In genomic region chr13:112893570-112894422, GRCh38 we compare ENCODE assay signal across 8 cellular contexts.
DNase-seq lines count a peak whose midpoint lies in the region; ATAC-seq and TF ChIP-seq lines count a peak whose summit lies in the region.

No MANE protein-coding gene starts in this region.

- peak overlapping the region; percentile 52 for H2BK120ac ChIP-seq in trophoblast cell (ENCODE audit: insufficient read depth, low read length, poor library complexity)

- no peaks in the 10 kb centered on the region for H3K36me3 ChIP-seq in BLaER1
- H3K36me3 ChIP-seq in trophoblast cell (ENCODE audit: control insufficient read depth in 1 of 2, insufficient read depth in 2 of 2, low read length in 2 of 2): no peaks in the 10 kb centered on the region

- H4K20me1 ChIP-seq in BLaER1: peaks cover 82% of the 10 kb centered on the region

- H3K18ac ChIP-seq in trophoblast cell (ENCODE audit: low read length): peak overlapping the region; percentile 11

- no peak overlapping the region for H3K9ac ChIP-seq in BLaER1
- H3K9ac ChIP-seq in trophoblast cell (ENCODE audit: low read length): no peak overlapping the region

- H3K14ac ChIP-seq in trophoblast cell (ENCODE audit: low read length): peak overlapping the region; percentile 64

- peak; percentile 48 for ATAC-seq in GM19023 (IDR thresholded peaks at IDR 0.05; ENCODE audit: unreplicated experiment)

- no peak for TF ChIP-seq EP300 in Ishikawa (IDR thresholded peaks at IDR 0.05; ENCODE audit: borderline replicate concordance)

- H3K79me2 ChIP-seq in trophoblast cell (ENCODE audit: control insufficient read depth, insufficient read depth, low read length, poor library complexity): no peaks in the 10 kb centered on the region

- H2AFZ ChIP-seq in trophoblast cell (ENCODE audit: insufficient read depth, low read length, poor library complexity): peak overlapping the region; percentile 30

- H3K4me1 ChIP-seq in BLaER1 (peaks cover 43% of the 10 kb centered on the region), trophoblast cell (ENCODE audit: control insufficient read depth in 1 of 2, insufficient read depth in 2 of 2, low read length in 2 of 2) (peaks cover 7 to 10% of the 10 kb centered on the region in 2 experiments)

- H4K91ac ChIP-seq in trophoblast cell (ENCODE audit: low read depth, low read length): peak overlapping the region; percentile 45

- H3K4me3 ChIP-seq in BLaER1: no peak overlapping the region
- no peak overlapping the region for H3K4me3 ChIP-seq in trophoblast cell (ENCODE audit: low read depth, low read length)

- H3K27ac ChIP-seq in BLaER1 (no peak overlapping the region), trophoblast cell (ENCODE audit: low read depth, low read length) (no peak overlapping the region)

- peak overlapping the region; percentile 13 for H3K4ac ChIP-seq in trophoblast cell (ENCODE audit: low read depth, low read length)

- DNase-seq in UCSD-AML1 (lab: John Stamatoyannopoulos, UW; ENCODE audit: unreplicated experiment) (peak; percentile 70), globus pallidus (ENCODE audit: low spot score) (peak; percentile 10), trophoblast cell (no peak), inferior parietal cortex (ENCODE audit: extremely low spot score) (no peak), superior temporal gyrus (ENCODE audit: extremely low spot score) (no peak)

- TF ChIP-seq RAD21 in Ishikawa (IDR thresholded peaks at IDR 0.05; ENCODE audit: low read depth): no peak

- H3K23ac ChIP-seq in trophoblast cell (ENCODE audit: low read length): no peak overlapping the region

- peak overlapping the region; percentile 28 for H4K12ac ChIP-seq in trophoblast cell (ENCODE audit: low read depth, low read length)

- no peak overlapping the region for H2BK12ac ChIP-seq in trophoblast cell (ENCODE audit: low read length)

- peak overlapping the region; percentile 68 for H4K8ac ChIP-seq in trophoblast cell (ENCODE audit: low read depth, low read length)

- peaks cover 3% of the 10 kb centered on the region for H3K79me1 ChIP-seq in trophoblast cell (ENCODE audit: low read length)

- no CpG with 5 or more reads among the region's 51 CpGs for WGBS in trophoblast cell (ENCODE audit: extremely low coverage, insufficient coverage, insufficient read length)

- H2BK5ac ChIP-seq in trophoblast cell (ENCODE audit: low read depth, low read length, poor library complexity): peak overlapping the region; percentile 8

- H3K27me3 ChIP-seq in BLaER1 (peaks cover 88% of the 10 kb centered on the region), trophoblast cell (ENCODE audit: insufficient read depth, low read length) (no peaks in the 10 kb centered on the region)

- H3K9me3 ChIP-seq in BLaER1 (no peaks in the 10 kb centered on the region), trophoblast cell (ENCODE audit: insufficient read depth, low read depth, low read length) (peaks cover 1% of the 10 kb centered on the region)

- peak overlapping the region; percentile 21 for H2AK5ac ChIP-seq in trophoblast cell (ENCODE audit: low read length)

- H3K4me2 ChIP-seq in BLaER1 (peak overlapping the region; percentile 66), trophoblast cell (ENCODE audit: low read length) (peak overlapping the region; percentile 60)

TF ChIP-seq in Ishikawa, 13 proteins besides CTCF, POLR2A, EP300 and RAD21:
- peak; percentile 81 for TF ChIP-seq USF1 (IDR thresholded peaks at IDR 0.05)
- TF ChIP-seq YY1 (IDR thresholded peaks at IDR 0.05; ENCODE audit: low read depth): no peak
- TF ChIP-seq MAX (IDR thresholded peaks at IDR 0.05): peak; percentile 74
- TF ChIP-seq NFIC (IDR thresholded peaks at IDR 0.05): peak; percentile 52; the same call in 1 of the 2 replicates
- peak; percentile 79 for TF ChIP-seq TEAD4 (IDR thresholded peaks at IDR 0.05)
- TF ChIP-seq FOXM1 (IDR thresholded peaks at IDR 0.05; ENCODE audit: borderline replicate concordance, low read depth): no peak
- TF ChIP-seq EGR1 (IDR thresholded peaks at IDR 0.05): no peak
- TF ChIP-seq CEBPB (IDR thresholded peaks at IDR 0.05): no peak
- peak; percentile 51; the same call in 1 of the 2 replicates for TF ChIP-seq ZBTB7A (IDR thresholded peaks at IDR 0.05; ENCODE audit: low read depth)
- 0 out of 2 replicates have a peak, but pooled peaks have one; percentile 31 for TF ChIP-seq TAF1 (IDR thresholded peaks at IDR 0.05; ENCODE audit: low read depth)
- no peak for TF ChIP-seq CREB1 (IDR thresholded peaks at IDR 0.05; ENCODE audit: low read depth)
- no peak; the same call in 1 of the 2 replicates for TF ChIP-seq TCF12 (IDR thresholded peaks at IDR 0.05; ENCODE audit: low read depth)
- TF ChIP-seq REST (IDR thresholded peaks at IDR 0.05; ENCODE audit: low read depth): no peak
TF ChIP-seq in Ishikawa: peak in this region for 6.

Comparison
In these comparisons a context has a peak if more than half of its experiments do, and no peak if none do; other contexts are left out.
1. DNase-seq: peak in UCSD-AML1 (single experiment) and globus pallidus (single experiment); none in trophoblast cell (0 of 2), inferior parietal cortex (single experiment) and superior temporal gyrus (single experiment).